ENCODE assay signal across 9 cellular contexts in the genomic region with DNA sequence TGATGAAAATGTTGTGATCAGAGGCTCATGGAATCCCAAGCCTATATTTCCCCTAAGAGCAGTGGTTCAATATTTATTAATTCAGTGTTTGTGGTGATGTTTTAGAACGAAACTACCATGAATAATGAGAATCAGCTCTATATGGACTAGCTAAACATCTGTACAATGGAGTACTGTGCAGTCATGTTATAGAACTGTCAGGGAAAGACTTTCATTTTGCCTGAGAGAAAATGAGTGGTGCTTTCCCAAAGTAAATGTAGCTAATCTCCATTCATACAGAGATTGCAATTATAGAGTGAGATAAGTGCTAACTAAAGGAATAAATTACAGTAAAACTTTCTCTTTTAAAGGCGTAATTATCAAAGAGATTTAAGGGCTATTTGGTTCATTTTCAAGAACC.
"Had no signal": no experiment of that assay in that cellular context is flagged by ENCODE, and none has a peak within 500 bp of the region (broad histone marks: within the 10 kb centered on the region; RNA-seq: fewer than 3 reads in every experiment).

No MANE protein-coding gene starts in this region.

- H3K4me1 ChIP-seq: HAP-1 had no signal

- H3K4me3 ChIP-seq: HAP-1, K562 had no signal

- H3K9me3 Mint-ChIP-seq: HFFc6 had no signal

- FAIRE-seq: K562 had no signal

- DNase-seq: GOT3, H7, HFFc6, IMR-90, KG1 had no signal

- H3K9me3 ChIP-seq: HAP-1 had no signal

- H3K36me3 ChIP-seq: HAP-1 had no signal

- H3K27ac ChIP-seq: HL-60 had no signal

- H3K4me3 Mint-ChIP-seq: HFFc6 had no signal

- ATAC-seq: HCT116, K562 had no signal

- H3K27ac Mint-ChIP-seq: HFFc6 had no signal
